ENCODE assay signal across 23 cellular contexts in the genomic region with DNA sequence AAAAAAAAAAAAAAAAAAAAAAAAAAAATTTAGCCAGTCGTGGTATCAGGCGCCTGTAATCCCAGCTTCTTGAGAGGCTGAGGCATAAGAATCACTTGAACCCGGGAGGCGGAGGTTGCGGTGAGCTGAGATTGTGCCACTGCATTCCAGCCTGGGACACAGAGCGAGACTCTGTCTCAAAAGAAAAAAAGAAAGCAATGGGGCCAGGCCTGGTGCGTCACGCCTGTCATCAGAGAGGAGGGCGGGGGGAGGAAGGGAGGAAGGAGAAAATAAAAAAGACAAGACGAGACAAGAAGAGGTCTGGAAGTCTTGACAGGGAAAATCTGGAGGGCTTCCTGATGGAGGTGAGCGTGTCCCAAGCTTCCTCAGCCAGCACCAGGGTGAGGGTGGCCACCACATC. TPM values are rescaled to one million over a fixed set of nuclear protein-coding genes. Genes with fewer than 3 reads are reported as not detected.
"Had no signal": no experiment of that assay in that cellular context is flagged by ENCODE, and none has a peak within 500 bp of the region (broad histone marks: within the 10 kb centered on the region; RNA-seq: fewer than 3 reads in every experiment).

No MANE protein-coding gene starts in this region.

- H3K27me3 ChIP-seq: colonic mucosa had no signal

- H3K4me1 Mint-ChIP-seq: activated CD4-positive, alpha-beta T cell treated with anti-CD3 and anti-CD28 coated beads, Interleukin-2, amount 10 ng/mL, durations not matched to agents 7 days and 5 days; activated naive CD8-positive, alpha-beta T cell treated with anti-CD3 and anti-CD28 coated beads for 36 hours had no signal

- H3K36me3 ChIP-seq: breast epithelium, colonic mucosa, neutrophil, right atrium auricular region, tibial nerve, vagina had no signal

- H3K9me3 Mint-ChIP-seq: activated CD4-positive, alpha-beta T cell treated with anti-CD3 and anti-CD28 coated beads, Interleukin-2, amount 10 ng/mL, durations not matched to agents 7 days and 5 days had no signal

- H3K27ac Mint-ChIP-seq: activated CD4-positive, alpha-beta T cell treated with anti-CD3 and anti-CD28 coated beads, Interleukin-2, amount 10 ng/mL, durations not matched to agents 7 days and 5 days; activated naive CD8-positive, alpha-beta T cell treated with anti-CD3 and anti-CD28 coated beads for 36 hours; effector memory CD8-positive, alpha-beta T cell had no signal

- H3K4me3 ChIP-seq: breast epithelium, colonic mucosa, right atrium auricular region, skin epidermis, tibial nerve, vagina had no signal

- DNase-seq: activated CD4-positive, alpha-beta T cell treated with anti-CD3 and anti-CD28 coated beads, Interleukin-2, amount 10 ng/mL, durations not matched to agents 7 days and 5 days; activated CD4-positive, CD25-positive, alpha-beta regulatory T cell; activated naive CD8-positive, alpha-beta T cell treated with anti-CD3 and anti-CD28 coated beads for 36 hours; colonic mucosa; effector memory CD8-positive, alpha-beta T cell; foreskin melanocyte; head of caudate nucleus; stimulated activated CD4-positive, alpha-beta T cell treated with anti-CD3 and anti-CD28 coated beads, Interleukin-15, amount 100 ng/mL, for 24 hours; stimulated activated CD4-positive, alpha-beta T cell treated with anti-CD3 and anti-CD28 coated beads, Interleukin-4, amount 100 ng/mL, for 1 hour; stimulated activated naive CD4-positive, alpha-beta T cell; SW 1271 had no signal

- H3K36me3 Mint-ChIP-seq: activated naive CD8-positive, alpha-beta T cell treated with anti-CD3 and anti-CD28 coated beads for 36 hours had no signal

- H3K4me3 Mint-ChIP-seq: activated CD4-positive, alpha-beta T cell treated with anti-CD3 and anti-CD28 coated beads, Interleukin-2, amount 10 ng/mL, durations not matched to agents 7 days and 5 days; activated naive CD8-positive, alpha-beta T cell treated with anti-CD3 and anti-CD28 coated beads for 36 hours; effector memory CD8-positive, alpha-beta T cell had no signal

RNA-seq across cellular contexts. Expression of a gene that starts 59.7 kb away (rescaled TPM):
- total RNA-seq: activated CD4-positive, alpha-beta T cell treated with anti-CD3 and anti-CD28 coated beads, Interleukin-2, amount 10 ng/mL, durations not matched to agents 7 days and 5 days; activated naive CD8-positive, alpha-beta T cell treated with anti-CD3 and anti-CD28 coated beads for 36 hours; breast epithelium; colonic mucosa; fibroblast of lung; lower leg skin; mesenteric fat pad; posterior vena cava; right atrium auricular region; subcutaneous adipose tissue; T-helper 2 cell treated with Interferon-gamma antibody and Interleukin-4, amounts not matched to agents 100 ng/mL and 5 ng/mL, for 36 hours; tibial nerve; vagina had no signal
- polyA plus RNA-seq: fibroblast of lung had no signal
